Comparison of ENCODE assay signal across 8 cellular contexts in genomic region chr16:87764600-87765472, GRCh38. TPM values are rescaled to one million over a fixed set of nuclear protein-coding genes. Genes with fewer than 3 reads are reported as not detected.
DNase-seq lines count a peak whose midpoint lies in the region; ATAC-seq and TF ChIP-seq lines count a peak whose summit lies in the region.

No MANE protein-coding gene starts in this region.

- H3K27ac ChIP-seq in heart right ventricle (peak overlapping the region in 7 of 10 donors; percentile 82 to 94 (median 88)), RWPE2 (ENCODE audit: poor library complexity, severe bottlenecking) (peak overlapping the region; percentile 57), ovary (no peak overlapping the region)

- H3K36me3 ChIP-seq in heart right ventricle (peaks cover 0 to 45% (median 0%) of the 10 kb centered on the region in 9 donors), RWPE2 (ENCODE audit: low read depth) (peaks cover 37% of the 10 kb centered on the region), ovary (no peaks in the 10 kb centered on the region)

- H3K27ac Mint-ChIP-seq in effector memory CD8-positive, alpha-beta T cell, result peak overlapping the region; percentile 96 to 99

- H3K9me3 Mint-ChIP-seq in effector memory CD8-positive, alpha-beta T cell, result no peaks in the 10 kb centered on the region

- peak overlapping the region; percentile 66 to 100 (median 95) for H3K4me3 ChIP-seq in heart right ventricle
- H3K4me3 ChIP-seq in RWPE2 (ENCODE audit: severe bottlenecking), result peak overlapping the region; percentile 92
- H3K4me3 ChIP-seq in ovary, result peak overlapping the region; percentile 90

- WGBS in heart right ventricle, 2 donors, result 43 to 45% methylated on average over 14 of the region's 14 CpGs
- WGBS in ovary, 3 donors, result 18 to 21% (median 19%) methylated on average over 14 of the region's 14 CpGs

- no peaks in the 10 kb centered on the region for H3K27me3 ChIP-seq in heart right ventricle
- no peaks in the 10 kb centered on the region for H3K27me3 ChIP-seq in RWPE2 (ENCODE audit: insufficient read depth, poor library complexity, severe bottlenecking)
- no peaks in the 10 kb centered on the region for H3K27me3 ChIP-seq in ovary

- H3K4me3 Mint-ChIP-seq in effector memory CD8-positive, alpha-beta T cell, result peak overlapping the region; percentile 95 to 97

- H3K9me3 ChIP-seq in heart right ventricle (no peaks in the 10 kb centered on the region), RWPE2 (ENCODE audit: severe bottlenecking) (no peaks in the 10 kb centered on the region), ovary (no peaks in the 10 kb centered on the region)

- ATAC-seq in heart right ventricle, result peak in 1 of 8 donors; percentile 3
- no peak for ATAC-seq in Right ventricle myocardium superior (ENCODE audit: poor library complexity)
- no peak; the same call in 2 of the 3 replicates for ATAC-seq in RWPE2 (ENCODE audit: low read depth)
- ATAC-seq in effector memory CD8-positive, alpha-beta T cell (replicated peaks), result peak; percentile 70

- H3K4me1 Mint-ChIP-seq in effector memory CD8-positive, alpha-beta T cell (ENCODE audit: low read depth in 2 of 2), result peaks cover 41 to 46% of the 10 kb centered on the region in 2 donors

- no peak for TF ChIP-seq CTCF in heart right ventricle (IDR thresholded peaks at IDR 0.05)
- TF ChIP-seq CTCF in RWPE2 (IDR thresholded peaks at IDR 0.05; ENCODE audit: poor library complexity, severe bottlenecking), result no peak
- no peak for TF ChIP-seq CTCF in ovary (IDR thresholded peaks at IDR 0.05)
- no peak for TF ChIP-seq CTCF in GM20000 (IDR thresholded peaks at IDR 0.05; ENCODE audit: extremely low read depth, missing control alignments)

- no peaks in the 10 kb centered on the region for H3K27me3 Mint-ChIP-seq in effector memory CD8-positive, alpha-beta T cell

- TF ChIP-seq EP300 in ovary (IDR thresholded peaks at IDR 0.05), result no peak

- H3K4me1 ChIP-seq in heart right ventricle (peaks cover 5 to 23% (median 19%) of the 10 kb centered on the region in 9 donors), RWPE2 (ENCODE audit: insufficient read depth, poor library complexity, severe bottlenecking) (peaks cover 7% of the 10 kb centered on the region), ovary (ENCODE audit: insufficient read depth) (peaks cover 10% of the 10 kb centered on the region)

- DNase-seq in heart right ventricle (no peak), Right ventricle myocardium superior (no peak), RWPE2 (ENCODE audit: low spot score) (no peak), ovary (no peak), GM20000 (ENCODE audit: low spot score) (no peak), D341Med (ENCODE audit: low spot score) (no peak), GOT3 (lab: John Stamatoyannopoulos, UW) (no peak)
- DNase-seq in effector memory CD8-positive, alpha-beta T cell, result peak; percentile 61 to 71 (median 69)

- peaks cover 63% of the 10 kb centered on the region for H3K36me3 Mint-ChIP-seq in effector memory CD8-positive, alpha-beta T cell (ENCODE audit: insufficient read depth)

- intact Hi-C loops in heart right ventricle (cut with DNase I) (loop anchor here in 7 of 10 donors (5.0 to 10.0 kb wide), 6 partner anchors 173 to 370 kb away; partner anchors contain the start of gene MAP1LC3B (in 2 of the 7)), Right ventricle myocardium superior (cut with DNase I) (loop anchor here (5.0 kb wide), 1 partner anchor 178 kb away; no protein-coding TSS in a partner anchor), ovary (cut with DNase I) (loop anchor here (5.0 to 10.0 kb wide), 2 partner anchors 178 to 350 kb away; no protein-coding TSS in a partner anchor)

- no peak for TF ChIP-seq POLR2A in ovary (IDR thresholded peaks at IDR 0.05)

RNA-seq across cellular contexts. Expression of gene KLHDC4, which starts 0.9 kb away (rescaled TPM):
- 10 to 100 TPM in 9 of 10 donors, 1 to 10 TPM in 1; 7.8 to 19.0 (median 12.9) TPM for total RNA-seq in heart right ventricle
- 10 to 100 TPM; 14.3 to 31.7 TPM for polyA plus RNA-seq in heart right ventricle
- total RNA-seq in Right ventricle myocardium superior, result 8.7 TPM
- 10 to 100 TPM; 24.1 to 35.9 (median 30.5) TPM for total RNA-seq in ovary
- polyA plus RNA-seq in ovary, result 10 to 100 TPM; 16.2 to 22.7 TPM

Comparison
In these comparisons a context has a peak if more than half of its experiments do, and no peak if none do; other contexts are left out.
1. DNase-seq: peak in effector memory CD8-positive, alpha-beta T cell (3 of 3); none in heart right ventricle (0 of 2), Right ventricle myocardium superior (single experiment), RWPE2 (single experiment), ovary (0 of 5), GM20000 (single experiment), D341Med (single experiment) and GOT3 (single experiment).
2. H3K27ac ChIP-seq: peak in heart right ventricle (7 of 10) and RWPE2 (single experiment); none in ovary (0 of 2).
3. Peak in every context shown above with its lines, with median percentiles within 50 percentile points of each other: H3K4me3 ChIP-seq.